19 cellular contexts compared by ENCODE assay signal in the genomic region with DNA sequence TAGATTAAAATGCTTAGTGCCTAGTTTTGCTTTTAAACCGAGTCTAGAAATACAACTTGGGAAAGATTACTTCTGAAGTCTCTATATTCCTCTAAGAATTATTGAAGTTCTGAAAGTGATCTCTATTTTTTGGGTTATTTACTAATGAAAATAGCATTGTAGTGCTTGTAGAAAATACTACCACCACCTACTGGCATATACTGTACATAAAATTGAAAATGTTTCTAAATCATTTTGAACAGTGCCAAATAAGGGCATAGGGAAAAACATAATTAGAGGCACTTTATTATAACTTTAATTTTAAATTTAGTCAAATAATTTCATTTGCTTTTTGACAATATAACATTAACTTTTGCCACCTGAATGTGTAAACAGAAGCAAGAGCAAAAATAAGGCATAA.
DNase-seq lines count a peak whose midpoint lies in the region; ATAC-seq, FAIRE-seq and TF ChIP-seq lines count a peak whose summit lies in the region.
"Had no signal": no experiment of that assay in that cellular context is flagged by ENCODE, and none has a peak within 500 bp of the region (broad histone marks: within the 10 kb centered on the region; RNA-seq: fewer than 3 reads in every experiment).

No MANE protein-coding gene starts in this region.

- peaks cover 4% of the 10 kb centered on the region for H3K4me1 Mint-ChIP-seq in type B pancreatic cell (ENCODE audit: unreplicated experiment)
- no peaks in the 10 kb centered on the region for H3K4me1 Mint-ChIP-seq in activated naive CD8-positive, alpha-beta T cell treated with anti-CD3 and anti-CD28 coated beads for 36 hours

- H3K9me3 Mint-ChIP-seq in type B pancreatic cell: no peaks in the 10 kb centered on the region
- no peaks in the 10 kb centered on the region for H3K9me3 Mint-ChIP-seq in activated naive CD8-positive, alpha-beta T cell treated with anti-CD3 and anti-CD28 coated beads for 36 hours
- H3K9me3 Mint-ChIP-seq: IgD-negative memory B cell had no signal

- TF ChIP-seq CTCF in left ventricle myocardium inferior (IDR thresholded peaks at IDR 0.05; ENCODE audit: borderline replicate concordance) (peak; percentile 30), fibroblast of the aortic adventitia (IDR thresholded peaks at IDR 0.05; ENCODE audit: insufficient read depth, low read length) (peak; percentile 30), type B pancreatic cell (conservative IDR thresholded peaks at IDR 0.05) (peak; percentile 45)

- H3K27me3 Mint-ChIP-seq in type B pancreatic cell: no peaks in the 10 kb centered on the region
- no peaks in the 10 kb centered on the region for H3K27me3 Mint-ChIP-seq in activated naive CD8-positive, alpha-beta T cell treated with anti-CD3 and anti-CD28 coated beads for 36 hours
- H3K27me3 Mint-ChIP-seq: IgD-negative memory B cell had no signal

- H3K36me3 Mint-ChIP-seq in type B pancreatic cell: no peaks in the 10 kb centered on the region
- no peaks in the 10 kb centered on the region for H3K36me3 Mint-ChIP-seq in activated naive CD8-positive, alpha-beta T cell treated with anti-CD3 and anti-CD28 coated beads for 36 hours
- H3K36me3 Mint-ChIP-seq: IgD-negative memory B cell had no signal

- ATAC-seq in Right ventricle myocardium inferior: no peak

- no peaks in the 10 kb centered on the region for H3K36me3 ChIP-seq in left ventricle myocardium inferior
- H3K36me3 ChIP-seq: tibial artery had no signal

- H3K4me3 ChIP-seq in left ventricle myocardium inferior (no peak overlapping the region), fibroblast of the aortic adventitia (ENCODE audit: low read depth, low read length) (no peak overlapping the region)
- H3K4me3 ChIP-seq: tibial artery had no signal

- H3K4me3 Mint-ChIP-seq in type B pancreatic cell: no peak overlapping the region
- no peak overlapping the region for H3K4me3 Mint-ChIP-seq in activated naive CD8-positive, alpha-beta T cell treated with anti-CD3 and anti-CD28 coated beads for 36 hours
- H3K4me3 Mint-ChIP-seq: IgD-negative memory B cell had no signal

- H3K27me3 ChIP-seq in left ventricle myocardium inferior (ENCODE audit: low read depth): no peaks in the 10 kb centered on the region
- H3K27me3 ChIP-seq: tibial artery had no signal

- peaks cover 5% of the 10 kb centered on the region for H3K9me3 ChIP-seq in left ventricle myocardium inferior (replicated peaks)
- H3K9me3 ChIP-seq: tibial artery had no signal

- DNase-seq in left ventricle myocardium inferior (no peak), Right ventricle myocardium inferior (ENCODE audit: missing footprints) (no peak), fibroblast of the aortic adventitia (ENCODE audit: low read depth) (peak; percentile 37), type B pancreatic cell (ENCODE audit: extremely low spot score, unreplicated experiment) (no peak), LoVo (ENCODE audit: low spot score) (no peak)
- no peak for DNase-seq in activated T-cell treated with anti-CD3 and anti-CD28 coated beads, Interleukin-2, amount 50 U/mL, for 1 hour
- no peak for DNase-seq in activated naive CD8-positive, alpha-beta T cell treated with anti-CD3 and anti-CD28 coated beads for 36 hours
- DNase-seq: activated CD8-positive, alpha-beta memory T cell treated with anti-CD3 and anti-CD28 coated beads for 24 hours; activated naive CD4-positive, alpha-beta T cell treated with Interleukin-2 at 50 U/mL for 16 hours; central memory CD4-positive, alpha-beta T cell; erythroblast; mesendoderm; NCI-H1694 treated with DMSO at 0.1 percent for 48 hours; NCI-H69; SIG-M5; tibial artery had no signal

- H3K27ac Mint-ChIP-seq in type B pancreatic cell: no peak overlapping the region
- no peak overlapping the region for H3K27ac Mint-ChIP-seq in activated naive CD8-positive, alpha-beta T cell treated with anti-CD3 and anti-CD28 coated beads for 36 hours
- H3K27ac Mint-ChIP-seq: IgD-negative memory B cell had no signal

- FAIRE-seq in TTC549 (lab: Jason Lieb, UNC): peak; percentile 70

- peaks cover 5% of the 10 kb centered on the region for H3K4me1 ChIP-seq in left ventricle myocardium inferior
- H3K4me1 ChIP-seq: parathyroid adenoma had no signal

- intact Hi-C loops in left ventricle myocardium inferior (cut with micrococcal nuclease) (no loop called here), Right ventricle myocardium inferior (cut with DNase I) (loop anchor here (10.0 kb wide), 1 partner anchor 1405 kb away; no protein-coding TSS in a partner anchor)

- peak overlapping the region; percentile 27 for H3K27ac ChIP-seq in left ventricle myocardium inferior (replicated peaks)
- H3K27ac ChIP-seq: parathyroid adenoma, tibial artery had no signal
